In the genomic region with DNA sequence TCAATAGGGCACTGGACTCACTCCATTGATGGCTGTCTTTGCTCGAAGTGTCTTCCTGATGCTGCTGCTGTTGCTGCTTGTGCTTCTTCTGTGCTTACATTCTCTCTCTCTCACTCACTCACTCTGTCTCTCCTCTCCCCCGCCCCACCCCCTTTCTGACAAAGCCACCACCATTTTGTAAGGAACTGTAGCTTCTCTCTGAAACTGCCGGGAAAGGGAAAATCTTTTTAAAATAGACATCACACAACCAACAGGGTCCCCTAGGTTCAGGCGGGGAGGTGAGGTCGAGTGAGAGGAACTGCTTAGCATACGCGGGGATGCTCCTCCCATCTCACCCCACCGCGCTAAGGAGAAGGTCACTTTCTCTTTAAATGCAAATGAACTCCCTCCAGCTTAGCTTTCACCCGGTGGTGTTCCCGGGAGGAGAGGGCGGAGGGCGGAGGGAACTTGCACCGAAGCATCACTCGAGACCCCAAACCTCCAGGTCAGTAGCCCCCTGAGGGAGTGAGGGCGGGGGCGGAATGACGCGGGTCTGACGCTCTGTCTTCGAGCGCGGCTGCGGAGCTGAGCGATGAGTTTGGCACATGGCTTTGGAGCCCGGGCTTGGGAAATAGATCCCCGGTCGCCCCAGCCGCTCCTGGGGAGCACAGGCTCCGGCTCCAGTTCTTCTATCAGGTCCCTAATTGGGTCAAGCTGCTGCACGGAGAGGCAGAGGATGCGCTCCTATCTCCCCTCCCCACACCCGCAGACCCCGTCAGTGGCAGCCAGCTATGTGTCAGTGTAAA, we compare ENCODE assay signal across 8 cellular contexts. TPM values are rescaled to one million over a fixed set of nuclear protein-coding genes. Genes with fewer than 3 reads are reported as not detected.
DNase-seq lines count a peak whose midpoint lies in the region; ATAC-seq and TF ChIP-seq lines count a peak whose summit lies in the region.

CCDC28B (plus strand) TSS at position 370 of the 785 bp plus-strand sequence. CDS start 1,341 bp downstream, outside the sequence.

- 0 to 2% methylated on average over 9 of the region's 34 CpGs for WGBS in esophagus squamous epithelium, 2 donors

- TF ChIP-seq POLR2A in esophagus squamous epithelium (IDR thresholded peaks at IDR 0.05): peak in 1 of 4 donors; percentile 5

- peak; percentile 85 for DNase-seq in DMS153 treated with DMSO at 0.1 percent for 48 hours (lab: John Stamatoyannopoulos, UW; ENCODE audit: unreplicated experiment)
- DNase-seq in HT1080 (ENCODE audit: low read depth): peak; percentile 61
- peak; percentile 28 for DNase-seq in OCI-M2 (lab: John Stamatoyannopoulos, UW; ENCODE audit: unreplicated experiment)
- DNase-seq in activated T-helper 1 cell treated with Interleukin-2 at 50 U/mL for 16 hours (ENCODE audit: low read depth): peak; percentile 20
- no peak for DNase-seq in esophagus squamous epithelium (lab: John Stamatoyannopoulos, UW)
- peak; percentile 77 for DNase-seq in stimulated activated naive CD8-positive, alpha-beta T cell treated with anti-CD3 and anti-CD28 coated beads, Interleukin-15, Interleukin-2, amounts not matched to agents 100 U/mL and 50 U/mL, for 24 hours

- intact Hi-C loops in esophagus squamous epithelium (cut with DNase I): no loop called here

- peak within 1 kb of the TSS; percentile 74 to 91 (median 85) for H3K27ac ChIP-seq in esophagus squamous epithelium
- peak within 1 kb of the TSS; percentile 92 for H3K27ac ChIP-seq in muscle layer of colon (ENCODE audit: low read depth, low read length)

- no peaks in the 10 kb centered on the region for H3K27me3 ChIP-seq in esophagus squamous epithelium
- H3K27me3 ChIP-seq in muscle layer of colon (ENCODE audit: control insufficient read depth in 1 of 2, insufficient read depth in 2 of 2, low read length in 2 of 2): no peaks in the 10 kb centered on the region

- TF ChIP-seq CTCF in esophagus squamous epithelium (IDR thresholded peaks at IDR 0.05): no peak

- H3K36me3 ChIP-seq in esophagus squamous epithelium (peaks cover 10 to 31% (median 15%) of the 10 kb centered on the region in 3 donors), muscle layer of colon (ENCODE audit: insufficient read depth, low read length) (peaks cover 19% of the 10 kb centered on the region)

- H3K4me3 ChIP-seq in esophagus squamous epithelium (peak within 1 kb of the TSS; percentile 52 to 88 (median 63)), muscle layer of colon (ENCODE audit: low read depth in 1 of 2, low read length in 2 of 2) (peak within 1 kb of the TSS; percentile 18 to 89)

- H3K9ac ChIP-seq in muscle layer of colon (ENCODE audit: low read length): peak within 1 kb of the TSS; percentile 79

- no peaks in the 10 kb centered on the region for H3K9me3 ChIP-seq in esophagus squamous epithelium
- H3K9me3 ChIP-seq in muscle layer of colon (ENCODE audit: low read length): no peaks in the 10 kb centered on the region

- ATAC-seq in stimulated activated naive CD8-positive, alpha-beta T cell treated with anti-CD3 and anti-CD28 coated beads, Interleukin-15, Interleukin-2, amounts not matched to agents 100 U/mL and 50 U/mL, for 24 hours: peak; percentile 50
- no peak for ATAC-seq in HG03378 (IDR thresholded peaks at IDR 0.05; ENCODE audit: unreplicated experiment)

- H3K4me1 ChIP-seq in esophagus squamous epithelium: peaks cover 7 to 51% (median 31%) of the 10 kb centered on the region in 3 donors
- H3K4me1 ChIP-seq in muscle layer of colon (ENCODE audit: insufficient read depth, low read length): peaks cover 28% of the 10 kb centered on the region

RNA-seq across cellular contexts. Expression of gene CCDC28B, which starts in this region (rescaled TPM):
- total RNA-seq in HT1080 (2014; rRNA removed; shearing (Covaris generic)): 13.4 and 14.0 TPM in 2 replicates
- 8.7 and 9.3 TPM in 2 replicates for polyA plus RNA-seq in HT1080 (2015; cell fraction: cytosol; rRNA removed)
- polyA plus RNA-seq in HT1080 (2015; cell fraction: nucleus; rRNA removed): 8.3 and 10.5 TPM in 2 replicates
- total RNA-seq in esophagus squamous epithelium: 1 to 10 TPM in 3 of 4 donors, under 1 TPM in 1; 0.88 to 2.9 (median 1.6) TPM
